20 cellular contexts compared by ENCODE assay signal in the genomic region with DNA sequence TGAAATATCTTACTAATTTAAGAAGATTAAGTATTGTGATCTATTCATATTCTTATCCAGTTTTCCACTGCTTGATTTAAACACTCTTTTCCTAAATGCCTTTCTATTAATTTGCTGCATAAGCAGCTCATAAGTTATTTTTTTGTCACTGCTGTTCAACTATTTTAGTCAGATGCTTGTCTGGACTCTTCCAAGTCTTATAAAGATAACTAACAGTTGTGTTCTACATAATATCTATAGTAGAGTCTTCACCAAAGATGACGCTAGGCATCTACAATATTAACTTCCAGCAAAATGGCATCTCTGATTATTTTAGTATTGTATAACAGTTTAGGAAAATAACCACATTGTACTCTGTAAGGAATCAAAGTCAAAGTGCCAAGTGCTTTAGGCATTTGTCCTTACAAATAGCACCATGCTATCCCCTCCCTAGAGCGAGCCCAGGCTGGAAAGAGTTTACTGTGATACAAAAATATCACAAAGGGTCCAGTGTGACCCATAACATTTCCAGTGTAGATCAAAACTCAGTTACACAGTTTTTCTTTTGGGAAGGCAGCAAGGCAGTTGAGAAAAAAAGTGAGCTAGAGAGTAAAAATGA.
A peak's percentile ranks its signal among the peaks of the same experiment; 100 is the strongest.
DNase-seq lines count a peak whose midpoint lies in the region; ATAC-seq and TF ChIP-seq lines count a peak whose summit lies in the region.
"Had no signal": no experiment of that assay in that cellular context is flagged by ENCODE, and none has a peak within 500 bp of the region (broad histone marks: within the 10 kb centered on the region; RNA-seq: fewer than 3 reads in every experiment).

No MANE protein-coding gene starts in this region.

- H3K27me3 ChIP-seq in heart left ventricle, result no peaks in the 10 kb centered on the region
- H3K27me3 ChIP-seq in adipocyte (replicated peaks; ENCODE audit: control insufficient read depth, insufficient read depth, low read length), result no peaks in the 10 kb centered on the region

- no peak for TF ChIP-seq POLR2A in heart left ventricle (IDR thresholded peaks at IDR 0.05)

- ATAC-seq in heart left ventricle, result peak; percentile 55 to 68 (median 62)
- peak; percentile 74 for ATAC-seq in left ventricle myocardium superior
- ATAC-seq in HG03108 (IDR thresholded peaks at IDR 0.05; ENCODE audit: unreplicated experiment), result no peak
- ATAC-seq: activated CD8-positive, alpha-beta T cell treated with anti-CD3 and anti-CD28 coated beads for 36 hours; esophagus mucosa; natural killer cell treated with Interleukin-12 subunit alpha and Interleukin-12 subunit beta and Interleukin-15 and Interleukin-18, amount 100 ng/mL, for 72 hours had no signal

- H3K4me1 ChIP-seq in heart left ventricle (peaks cover 0 to 32% (median 8%) of the 10 kb centered on the region in 12 donors), adipocyte (ENCODE audit: control insufficient read depth, insufficient read depth, low read length) (peaks cover 30% of the 10 kb centered on the region)

- no peak overlapping the region for H3K9ac ChIP-seq in adipocyte (ENCODE audit: low read length)

- intact Hi-C loops in heart left ventricle (cut with DNase I) (no loop called here), cardiac septum (cut with DNase I) (no loop called here), left ventricle myocardium superior (cut with micrococcal nuclease) (no loop called here)

- H3K36me3 ChIP-seq in heart left ventricle (peaks cover 0 to 23% (median 5%) of the 10 kb centered on the region in 9 donors), adipocyte (ENCODE audit: control insufficient read depth, insufficient read depth, low read length, severe bottlenecking) (peaks cover 11% of the 10 kb centered on the region)

- no peaks in the 10 kb centered on the region for H3K9me3 ChIP-seq in heart left ventricle
- no peaks in the 10 kb centered on the region for H3K9me3 ChIP-seq in adipocyte (ENCODE audit: control insufficient read depth, low read length)

- 45 to 71% (median 64%) methylated on average over 2 of the region's 2 CpGs for WGBS in heart left ventricle, 4 donors

- DNase-seq in heart left ventricle, result no peak
- DNase-seq in cardiac septum (ENCODE audit: low spot score), result no peak
- DNase-seq in adipocyte (ENCODE audit: low read depth), result no peak
- DNase-seq in left ventricle myocardium superior, result no peak
- DNase-seq in hepatic stellate cell (ENCODE audit: low spot score), result no peak
- DNase-seq in germinal center (ENCODE audit: low spot score), result no peak
- DNase-seq in SKM-1 treated with dmso at 0.1 percent for 144 hours (lab: John Stamatoyannopoulos, UW; ENCODE audit: unreplicated experiment), result no peak
- DNase-seq: activated B cell treated with CpG ODN at 0.5 μM for 24 hours; activated CD8-positive, alpha-beta T cell treated with anti-CD3 and anti-CD28 coated beads for 36 hours; activated T-cell treated with anti-CD3 and anti-CD28 coated beads, Interleukin-2, amount 50 U/mL, for 24 hours; glutamatergic neuron; NCI-H187 treated with DMSO at 0.1 percent for 48 hours; NCI-H446; NK-92 treated with Interleukin-12 subunit alpha and Interleukin-12 subunit beta, amount 100 ng/mL, for 24 hours; SHP77; stimulated activated CD4-positive, alpha-beta T cell treated with anti-CD3 and anti-CD28 coated beads, Interleukin-12 subunit alpha, Interleukin-12 subunit beta, amount 100 ng/mL, for 4 hours had no signal

- H3K27ac ChIP-seq in heart left ventricle, result peak overlapping the region in 3 of 12 donors; percentile 16 to 31 (median 21)

- no peak overlapping the region for H3K4me3 ChIP-seq in heart left ventricle
- peak overlapping the region; percentile 10 for H3K4me3 ChIP-seq in adipocyte (ENCODE audit: low read length)
- H3K4me3 ChIP-seq: lung had no signal

- TF ChIP-seq CTCF in heart left ventricle (IDR thresholded peaks at IDR 0.05), result no peak
